ENCODE assay signal across 1 cellular context in genomic region chr10:62241521-62241920, GRCh38. TPM values are rescaled to one million over a fixed set of nuclear protein-coding genes. Genes with fewer than 3 reads are reported as not detected.
"Had no signal": no experiment of that assay in that cellular context is flagged by ENCODE, and none has a peak within 500 bp of the region (broad histone marks: within the 10 kb centered on the region; RNA-seq: fewer than 3 reads in every experiment).

No MANE protein-coding gene starts in this region.

RNA-seq across cellular contexts. Expression of gene RTKN2, which starts 27.1 kb away (rescaled TPM):
- total RNA-seq: gastrocnemius medialis had no signal
